In genomic region chr9:100206899-100207298, GRCh38 we compare ENCODE assay signal across 1 cellular context.
TF ChIP-seq lines count a peak whose summit lies in the region.

No MANE protein-coding gene starts in this region.

TF ChIP-seq in HepG2, 621 proteins besides CTCF, POLR2A, EP300 and RAD21 (continued from another document):
- TF ChIP-seq THAP8 (CRISPR knock-in tag; IDR thresholded peaks at IDR 0.05; ENCODE audit: borderline replicate concordance) (no peak), BCLAF1 (IDR thresholded peaks at IDR 0.05) (no peak)
TF ChIP-seq in HepG2: peak in this region for 0.
